ENCODE assay signal across 14 cellular contexts in the genomic region with DNA sequence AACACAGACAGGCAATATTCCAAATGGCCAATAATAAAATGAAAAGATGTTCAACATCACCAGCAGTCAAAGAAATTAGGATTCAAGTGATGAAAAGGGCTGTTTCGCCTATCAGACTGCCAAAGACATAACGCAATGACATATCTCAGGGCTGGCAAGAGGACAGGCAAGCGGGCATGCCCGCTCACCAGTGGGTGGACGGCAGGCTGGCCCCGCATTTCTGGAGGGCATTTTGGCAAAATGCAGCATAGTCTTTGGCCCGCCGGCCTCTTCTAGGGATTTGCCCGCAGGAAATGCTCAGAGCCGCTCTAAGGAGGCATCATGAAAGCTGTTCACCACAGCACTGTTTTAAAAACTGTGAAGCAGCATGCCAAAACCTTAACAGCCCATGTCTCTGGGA. TPM values are rescaled to one million over a fixed set of nuclear protein-coding genes. Genes with fewer than 3 reads are reported as not detected.
A peak's percentile ranks its signal among the peaks of the same experiment; 100 is the strongest.
DNase-seq lines count a peak whose midpoint lies in the region; ATAC-seq and TF ChIP-seq lines count a peak whose summit lies in the region.
"Had no signal": no experiment of that assay in that cellular context is flagged by ENCODE, and none has a peak within 500 bp of the region (broad histone marks: within the 10 kb centered on the region; RNA-seq: fewer than 3 reads in every experiment).

No MANE protein-coding gene starts in this region.

- no peak overlapping the region for H3K9ac ChIP-seq in SK-N-SH
- H3K9ac ChIP-seq in HCT116 (ENCODE audit: low read length): 0 out of 2 replicates have a peak overlapping the region, but pooled peaks have one; percentile 58

- H3K79me2 ChIP-seq in SK-N-SH (ENCODE audit: insufficient read depth) (peaks cover 27% of the 10 kb centered on the region), HCT116 (ENCODE audit: insufficient read depth, low read length) (peaks cover 30% of the 10 kb centered on the region)

- no peaks in the 10 kb centered on the region for H3K9me3 Mint-ChIP-seq in natural killer cell

- H3F3A ChIP-seq in SK-N-SH (replicated peaks; ENCODE audit: insufficient read depth): peaks cover 5% of the 10 kb centered on the region

- RAD21 ChIA-PET in HCT116 (lab: Charles Lee; ENCODE audit: low non-redundant PET in 1 of 2, low total read pairs in 2 of 2, uncharacterized antibody in 2 of 2, unreplicated experiment in 2 of 2): no interaction called here

- H3K4me3 ChIP-seq in SK-N-SH (ENCODE audit: low read depth in 2 of 2, low read length in 1 of 2) (peak overlapping the region; percentile 57 to 90; a peak in 2 of 4 replicates), HCT116 (replicated peaks in 1 of 2; ENCODE audit: low read depth in 1 of 2, low read length in 2 of 2) (no peak overlapping the region), body of pancreas (no peak overlapping the region)

- H3K4me1 ChIP-seq in SK-N-SH (ENCODE audit: control insufficient read depth in 1 of 2, insufficient read depth in 2 of 2, low read depth in 1 of 2, low read length in 1 of 2) (peaks cover 6 to 13% of the 10 kb centered on the region in 2 experiments; a peak in 2 of 4 replicates), HCT116 (ENCODE audit: control insufficient read depth in 1 of 2, insufficient read depth in 2 of 2, low read length in 2 of 2) (peaks cover 14 to 25% of the 10 kb centered on the region in 2 experiments; a peak in 3 of 4 replicates), body of pancreas (peaks cover 34% of the 10 kb centered on the region)

- DNase-seq in SK-N-SH (no peak), HCT116 (ENCODE audit: low read depth, low spot score) (no peak), body of pancreas (no peak), natural killer cell (no peak), omental fat pad (ENCODE audit: low spot score) (no peak)
- no peak for DNase-seq in stimulated activated naive CD4-positive, alpha-beta T cell treated with Interleukin-2 at 50 U/mL for 16 hours (lab: John Stamatoyannopoulos, UW)
- DNase-seq: 8988T; effector CD8-positive, alpha-beta T cell had no signal

- no peak for TF ChIP-seq CTCF in SK-N-SH (IDR thresholded peaks at IDR 0.05)
- TF ChIP-seq CTCF in HCT116 (IDR thresholded peaks at IDR 0.05 in 2 of 3, conservative IDR thresholded peaks at IDR 0.05 in 1 of 3; ENCODE audit: borderline replicate concordance in 1 of 3, insufficient read depth in 1 of 3, low read depth in 2 of 3, low read length in 2 of 3): no peak
- TF ChIP-seq CTCF in body of pancreas (IDR thresholded peaks at IDR 0.05): no peak
- no peak for TF ChIP-seq CTCF in natural killer cell (IDR thresholded peaks at IDR 0.05)
- TF ChIP-seq CTCF in omental fat pad (IDR thresholded peaks at IDR 0.05): no peak

- no peak for ATAC-seq in SK-N-SH treated with all-trans-retinoic acid at 6 μM for 48 hours
- ATAC-seq in HCT116: no peak
- ATAC-seq in body of pancreas: no peak
- ATAC-seq in natural killer cell: no peak
- no peak for ATAC-seq in GM21737 (IDR thresholded peaks at IDR 0.05; ENCODE audit: unreplicated experiment)
- no peak for ATAC-seq in omental fat pad (ENCODE audit: low FRiP score)

- TF ChIP-seq RAD21 in SK-N-SH (IDR thresholded peaks at IDR 0.05; ENCODE audit: low read length) (no peak), HCT116 (IDR thresholded peaks at IDR 0.05; ENCODE audit: low read depth) (no peak)

- 97% methylated on average over 7 of the region's 10 CpGs for WGBS in SK-N-SH (ENCODE audit: low lambda C conversion rate)
- 82 to 87% methylated on average over 10 of the region's 10 CpGs for WGBS in body of pancreas, 2 donors

- H3K27me3 Mint-ChIP-seq in natural killer cell (ENCODE audit: low read depth in 2 of 2): peaks cover 0 to 8% of the 10 kb centered on the region in 2 donors

- CTCF ChIA-PET in SK-N-SH (lab: Yijun Ruan, JAX) (interaction anchor here (0.7 to 1.5 kb wide), 2 partner anchors 21 to 27 kb away, joined by 3 to 6 read pairs; a partner anchor contains a TSS), HCT116 (lab: Charles Lee) (interaction anchor here (1.5 kb wide), 1 partner anchor 15 kb away, joined by 4 read pairs; no protein-coding TSS in a partner anchor)

- H3K9me3 ChIP-seq in SK-N-SH (no peaks in the 10 kb centered on the region), HCT116 (ENCODE audit: control insufficient read depth in 1 of 2, insufficient read depth in 1 of 2, low read depth in 1 of 2, low read length in 2 of 2) (no peaks in the 10 kb centered on the region), body of pancreas (no peaks in the 10 kb centered on the region)

- H3K4me2 ChIP-seq in SK-N-SH (peak overlapping the region; percentile 72), HCT116 (ENCODE audit: low read length) (peak overlapping the region; percentile 82)

- H2AFZ ChIP-seq in SK-N-SH (ENCODE audit: low read depth) (no peak overlapping the region), HCT116 (ENCODE audit: low read depth, low read length, poor library complexity, severe bottlenecking) (no peak overlapping the region)

- TSS peak; percentile 69 for BruUV-seq in HCT116 (replicated peaks; lab: Mats Ljungman, UMichigan)

- H3K4me3 Mint-ChIP-seq in natural killer cell: peak overlapping the region; percentile 97

- H3K9me2 ChIP-seq in SK-N-SH (no peaks in the 10 kb centered on the region), HCT116 (ENCODE audit: insufficient read depth) (no peaks in the 10 kb centered on the region)

- no peak for TF ChIP-seq EP300 in SK-N-SH (IDR thresholded peaks at IDR 0.05; ENCODE audit: borderline replicate concordance in 1 of 2, low read depth in 1 of 2, low read length in 1 of 2)

- POLR2A ChIA-PET in SK-N-SH (lab: Yijun Ruan, JAX): no interaction called here
- POLR2A ChIA-PET in HCT116 (lab: Charles Lee): no interaction called here

- H3K27ac Mint-ChIP-seq in natural killer cell: peak overlapping the region in 1 of 2 donors; percentile 53

- H3K27me3 ChIP-seq in SK-N-SH (ENCODE audit: insufficient read depth) (no peaks in the 10 kb centered on the region), HCT116 (ENCODE audit: insufficient read depth, low read length) (no peaks in the 10 kb centered on the region), body of pancreas (no peaks in the 10 kb centered on the region)

- H3K27ac ChIP-seq in SK-N-SH (ENCODE audit: low read depth in 2 of 2, low read length in 1 of 2) (no peak overlapping the region), HCT116 (ENCODE audit: low read depth, low read length) (peak overlapping the region; percentile 82), body of pancreas (peak overlapping the region in 3 of 4 donors; percentile 88 to 95 (median 92))

- H3K36me3 Mint-ChIP-seq in natural killer cell: no peaks in the 10 kb centered on the region

- H3K4me1 Mint-ChIP-seq in natural killer cell: peaks cover 5 to 9% of the 10 kb centered on the region in 2 donors

- peaks cover 0 to 4% of the 10 kb centered on the region in 2 experiments for H3K36me3 ChIP-seq in SK-N-SH (replicated peaks in 1 of 2; ENCODE audit: control insufficient read depth in 1 of 2, insufficient read depth in 2 of 2, low read length in 1 of 2)
- peaks cover 0 to under 1% of the 10 kb centered on the region in 2 experiments; a peak in 2 of 4 replicates for H3K36me3 ChIP-seq in HCT116 (ENCODE audit: control insufficient read depth in 1 of 2, insufficient read depth in 2 of 2, low read length in 2 of 2)
- H3K36me3 ChIP-seq in body of pancreas (replicated peaks in 1 of 2; ENCODE audit: insufficient read depth in 1 of 2, low read depth in 2 of 2): no peaks in the 10 kb centered on the region

- TF ChIP-seq POLR2A in HCT116 (IDR thresholded peaks at IDR 0.05; ENCODE audit: borderline replicate concordance, extremely low read depth, insufficient read depth, insufficient read length): no peak
- TF ChIP-seq POLR2A in body of pancreas (IDR thresholded peaks at IDR 0.05): no peak

- H4K20me1 ChIP-seq in SK-N-SH (ENCODE audit: insufficient read depth) (peaks cover 4% of the 10 kb centered on the region; the same call in 1 of the 2 replicates), HCT116 (ENCODE audit: insufficient read depth) (no peaks in the 10 kb centered on the region)

- intact Hi-C loops in HCT116 (cut with micrococcal nuclease): no loop called here
- intact Hi-C loops in body of pancreas (cut with DNase I): no loop called here
- intact Hi-C loops in natural killer cell (cut with micrococcal nuclease): no loop called here

TF ChIP-seq in SK-N-SH, 30 proteins besides CTCF, POLR2A, EP300 and RAD21 (continues in another document):
- TF ChIP-seq SMC3 (IDR thresholded peaks at IDR 0.05; ENCODE audit: low read depth, low read length) (no peak), ELF1 (IDR thresholded peaks at IDR 0.05) (no peak), FOXJ3 (CRISPR knock-in tag; IDR thresholded peaks at IDR 0.05) (no peak), CHD2 (IDR thresholded peaks at IDR 0.05; ENCODE audit: low read length, partially characterized antibody) (no peak)

TF ChIP-seq in SK-N-SH treated with all-trans-retinoic acid at 6 μM for 48 hours, 23 proteins besides CTCF, POLR2A, EP300 and RAD21 (continues in another document):
- no peak for TF ChIP-seq ARNTL (CRISPR knock-in tag; IDR thresholded peaks at IDR 0.05; ENCODE audit: borderline replicate concordance, low read depth)
- TF ChIP-seq PPARA (CRISPR knock-in tag; IDR thresholded peaks at IDR 0.05; ENCODE audit: borderline replicate concordance): no peak

TF ChIP-seq in HCT116, 20 proteins besides CTCF, POLR2A, EP300 and RAD21 (continues in another document):
- no peak for TF ChIP-seq CBX3 (IDR thresholded peaks at IDR 0.05; ENCODE audit: low read depth)
- no peak for TF ChIP-seq SRF (IDR thresholded peaks at IDR 0.05; ENCODE audit: low read depth)

RNA-seq across cellular contexts. Expression of a gene that starts 1.4 kb away (rescaled TPM):
- polyA plus RNA-seq in SK-N-SH (2012; rRNA removed): 18.6 and 20.1 TPM in 2 replicates
- 11.6 and 16.6 TPM in 2 replicates for polyA plus RNA-seq in SK-N-SH (2012; cell fraction: cytosol; rRNA removed)
- 31.3 and 32.1 TPM in 2 replicates for polyA plus RNA-seq in SK-N-SH (2012; cell fraction: nucleus; rRNA removed)
- total RNA-seq in HCT116 (2021; ENCODE audit: unreplicated experiment) (32.0 TPM), body of pancreas (10 to 100 TPM; 17.8 to 17.9 TPM), natural killer cell (1 to 10 TPM; 3.2 to 5.3 (median 3.6) TPM), omental fat pad (10 to 100 TPM in 3 of 4 donors, 1 to 10 TPM in 1; 7.3 to 11.3 (median 10.9) TPM)
- polyA plus RNA-seq in HCT116 (2012): 23.3 and 23.7 TPM in 2 replicates

RNA-seq across cellular contexts. Expression of a gene that starts 22.3 kb away (rescaled TPM):
- polyA plus RNA-seq in SK-N-SH (2012; rRNA removed): 113 and 116 TPM in 2 replicates
- polyA plus RNA-seq in SK-N-SH (2012; cell fraction: cytosol; rRNA removed): 36.6 and 76.5 TPM in 2 replicates
- 59.4 and 94.1 TPM in 2 replicates for polyA plus RNA-seq in SK-N-SH (2012; cell fraction: nucleus; rRNA removed)
- total RNA-seq in HCT116 (2021; ENCODE audit: unreplicated experiment): 85.1 TPM
- polyA plus RNA-seq in HCT116 (2012): 135 and 169 TPM in 2 replicates
- total RNA-seq in body of pancreas: 10 to 100 TPM; 15.8 to 35.0 TPM
- total RNA-seq in natural killer cell: 10 to 100 TPM; 15.6 to 26.7 (median 24.7) TPM
- total RNA-seq in omental fat pad: 10 to 100 TPM; 23.5 to 46.8 (median 34.9) TPM

RNA-seq across cellular contexts. Expression of a gene that starts 43.0 kb away (rescaled TPM):
- polyA plus RNA-seq in SK-N-SH (2012; rRNA removed): not detected in 2 replicates
- polyA plus RNA-seq in SK-N-SH (2012; cell fraction: cytosol; rRNA removed): not detected in 2 replicates
- not detected in 2 replicates for polyA plus RNA-seq in SK-N-SH (2012; cell fraction: nucleus; rRNA removed)
- total RNA-seq in HCT116 (2021; ENCODE audit: unreplicated experiment): not detected
- polyA plus RNA-seq in HCT116 (2012): not detected in 2 replicates
- total RNA-seq in body of pancreas: not detected
- not detected for total RNA-seq in natural killer cell
- not detected for total RNA-seq in omental fat pad
- total RNA-seq: activated CD8-positive, alpha-beta memory T cell treated with anti-CD3 and anti-CD28 coated beads for 36 hours; left colon; T-helper 2 cell treated with Interferon-gamma antibody and Interleukin-4, amounts not matched to agents 100 ng/mL and 5 ng/mL, for 36 hours had no signal
- polyA plus RNA-seq: aorta had no signal

Comparison
In these comparisons a context has a peak if more than half of its experiments do, and no peak if none do; other contexts are left out.
1. H3K27ac ChIP-seq: peak in HCT116 (single experiment) and body of pancreas (3 of 4); none in SK-N-SH (0 of 2).
2. H3K4me3 ChIP-seq: peak in SK-N-SH (2 of 2); none in HCT116 (0 of 2) and body of pancreas (0 of 2).